ENCODE assay signal across 8 cellular contexts in the genomic region with DNA sequence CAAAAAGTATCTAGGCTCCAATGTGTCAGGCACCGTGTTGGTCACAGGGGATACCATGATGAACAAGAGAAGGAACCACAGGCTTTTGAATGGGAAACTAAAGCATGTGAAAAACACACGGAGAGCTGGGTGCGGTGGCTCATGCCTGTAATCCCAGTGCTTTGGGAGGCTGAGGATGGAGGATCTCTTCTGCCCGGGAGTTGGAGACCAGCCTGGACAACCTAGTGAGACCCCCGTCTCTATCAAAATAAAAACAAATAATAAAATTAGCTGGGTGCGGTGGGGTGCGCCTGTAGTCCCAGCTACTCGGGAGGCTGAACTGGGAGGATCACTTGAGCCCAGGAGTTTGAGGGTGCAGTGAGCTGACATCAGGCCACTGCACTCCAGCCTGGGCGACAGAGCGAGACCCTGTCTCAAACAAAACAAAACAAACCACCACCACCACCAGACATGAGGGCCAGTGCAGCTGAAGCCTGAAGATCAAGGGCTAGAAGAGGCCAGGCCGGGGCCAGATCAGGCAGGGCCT. TPM values are rescaled to one million over a fixed set of nuclear protein-coding genes. Genes with fewer than 3 reads are reported as not detected.
DNase-seq lines count a peak whose midpoint lies in the region; ATAC-seq, FAIRE-seq and TF ChIP-seq lines count a peak whose summit lies in the region.

No MANE protein-coding gene starts in this region.

- TF ChIP-seq POLR2A in body of pancreas (IDR thresholded peaks at IDR 0.05) = no peak

- intact Hi-C loops in body of pancreas (cut with DNase I) = no loop called here

- H3K27ac ChIP-seq in 22Rv1 = peak overlapping the region; percentile 82
- H3K27ac ChIP-seq in body of pancreas = peak overlapping the region; percentile 69 to 90 (median 78)
- H3K27ac ChIP-seq in mesodermal cell (ENCODE audit: low read depth, low read length, severe bottlenecking) = peak overlapping the region; percentile 98

- WGBS in body of pancreas, 2 donors = 72 to 79% methylated on average over 11 of the region's 11 CpGs
- 88% methylated on average over 6 of the region's 11 CpGs for WGBS in mesodermal cell (ENCODE audit: insufficient coverage in 2 of 2), 2 experiments

- H3K4me3 ChIP-seq in body of pancreas (peak overlapping the region in 1 of 2 donors; percentile 93), mesodermal cell (ENCODE audit: extremely low read depth, insufficient read depth, low read length, poor library complexity, severe bottlenecking) (peak overlapping the region; percentile 71)

- TF ChIP-seq CTCF in 22Rv1 (IDR thresholded peaks at IDR 0.05) = no peak
- no peak for TF ChIP-seq CTCF in body of pancreas (IDR thresholded peaks at IDR 0.05)

- DNase-seq in body of pancreas (no peak), urothelium cell line (ENCODE audit: low spot score) (no peak), DMS 273 (lab: John Stamatoyannopoulos, UW; ENCODE audit: unreplicated experiment) (no peak), NCI-H1930 (lab: John Stamatoyannopoulos, UW) (no peak)

- no peaks in the 10 kb centered on the region for H3K9me3 ChIP-seq in body of pancreas
- H3K9me3 ChIP-seq in mesodermal cell (ENCODE audit: control insufficient read depth, low read length) = no peaks in the 10 kb centered on the region

- no peak for FAIRE-seq in urothelium cell line (lab: Jason Lieb, UNC)

- H3K4me1 ChIP-seq in body of pancreas (peaks cover 21% of the 10 kb centered on the region), mesodermal cell (ENCODE audit: control insufficient read depth, insufficient read depth, low read length, poor library complexity, severe bottlenecking) (peaks cover 28% of the 10 kb centered on the region)

- ATAC-seq in HG02642 (IDR thresholded peaks at IDR 0.05; ENCODE audit: poor library complexity, unreplicated experiment) (peak; percentile 5), body of pancreas (no peak), HG03342 (IDR thresholded peaks at IDR 0.05; ENCODE audit: unreplicated experiment) (no peak)

- H3K27me3 ChIP-seq in body of pancreas = no peaks in the 10 kb centered on the region

- H3K36me3 ChIP-seq in body of pancreas (replicated peaks in 1 of 2; ENCODE audit: insufficient read depth in 1 of 2, low read depth in 2 of 2) (peaks cover 0 to 7% of the 10 kb centered on the region in 2 donors), mesodermal cell (ENCODE audit: control insufficient read depth, insufficient read depth, low read length) (peaks cover 35% of the 10 kb centered on the region)

RNA-seq across cellular contexts. Expression of a gene that starts 0.6 kb away (rescaled TPM):
- 10 to 100 TPM; 15.8 to 16.1 TPM for total RNA-seq in body of pancreas
- polyA plus RNA-seq in mesodermal cell (2013, experiment 1 of 2) = 129 TPM
- polyA plus RNA-seq in mesodermal cell (2013, experiment 2 of 2) = 110 TPM

RNA-seq across cellular contexts. Expression of a gene that starts 6.6 kb away (rescaled TPM):
- 10 to 100 TPM; 16.9 to 46.5 TPM for total RNA-seq in body of pancreas
- polyA plus RNA-seq in mesodermal cell (2013, experiment 1 of 2) = 34.3 TPM
- 35.8 TPM for polyA plus RNA-seq in mesodermal cell (2013, experiment 2 of 2)

RNA-seq across cellular contexts. Expression of a gene that starts 13.0 kb away (rescaled TPM):
- 10 to 100 TPM; 32.6 to 34.5 TPM for total RNA-seq in body of pancreas
- polyA plus RNA-seq in mesodermal cell (2013, experiment 1 of 2) = 165 TPM
- 151 TPM for polyA plus RNA-seq in mesodermal cell (2013, experiment 2 of 2)

RNA-seq across cellular contexts. Expression of a gene that starts 13.3 kb away (rescaled TPM):
- 10 to 100 TPM in 1 of 2 donors, 1 to 10 TPM in 1; 6.0 to 11.2 TPM for total RNA-seq in body of pancreas
- polyA plus RNA-seq in mesodermal cell (2013, experiment 1 of 2) = 18.9 TPM
- polyA plus RNA-seq in mesodermal cell (2013, experiment 2 of 2) = 14.3 TPM

RNA-seq across cellular contexts. Expression of a gene that starts 31.0 kb away (rescaled TPM):
- total RNA-seq in body of pancreas = 10 to 100 TPM; 30.4 to 51.7 TPM
- polyA plus RNA-seq in mesodermal cell (2013, experiment 1 of 2) = 91.7 TPM
- polyA plus RNA-seq in mesodermal cell (2013, experiment 2 of 2) = 72.9 TPM
